Comparison of ENCODE assay signal across 1 cellular context in the genomic region with DNA sequence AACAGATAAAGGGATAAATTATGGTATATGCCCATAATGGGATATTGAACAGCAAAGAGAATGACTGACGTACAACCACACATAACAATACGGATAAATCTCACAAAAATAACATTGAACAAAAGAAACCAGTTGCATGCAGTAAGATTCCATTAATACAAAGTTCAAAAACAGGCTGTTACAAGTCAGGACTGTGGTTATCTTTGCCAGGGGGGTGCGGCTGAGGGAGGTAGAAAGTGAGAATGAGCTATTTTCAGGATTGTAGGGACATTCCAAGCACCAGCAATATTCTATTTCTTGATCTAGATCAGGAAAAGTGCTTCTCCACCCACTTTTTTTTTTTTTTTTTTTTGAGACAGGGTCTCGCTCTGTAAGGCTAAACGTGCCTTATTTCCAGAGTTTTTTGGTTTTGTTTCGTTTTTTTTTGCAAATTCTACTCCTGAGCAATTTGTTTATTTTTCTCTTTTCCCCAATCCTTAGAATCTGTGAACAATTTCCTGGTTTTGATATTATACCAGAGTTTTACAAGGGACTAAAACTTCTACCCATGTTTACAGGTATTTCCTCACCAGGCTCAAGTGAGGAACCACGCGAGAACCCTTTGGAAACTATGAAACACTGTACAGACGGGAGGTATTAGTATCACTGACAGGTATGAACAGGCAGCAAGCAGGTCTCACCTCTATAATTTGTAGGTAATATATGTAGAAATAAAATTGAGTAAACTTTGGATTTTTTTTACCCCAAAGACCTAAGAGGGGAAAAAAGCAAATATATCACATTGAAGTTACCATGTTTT.
A peak's percentile ranks its signal among the peaks of the same experiment; 100 is the strongest.
TF ChIP-seq lines count a peak whose summit lies in the region.

No MANE protein-coding gene starts in this region.

TF ChIP-seq in GM12878, 131 proteins besides CTCF, POLR2A, EP300 and RAD21:
- no peak for TF ChIP-seq CBX5 (IDR thresholded peaks at IDR 0.05; ENCODE audit: low read depth)
- no peak for TF ChIP-seq LARP7 (IDR thresholded peaks at IDR 0.05)
- TF ChIP-seq RUNX3 (IDR thresholded peaks at IDR 0.05; ENCODE audit: low read length) = peak; percentile 30; the same call in 1 of the 2 replicates
- no peak for TF ChIP-seq ZZZ3 (IDR thresholded peaks at IDR 0.05; ENCODE audit: control insufficient read depth, insufficient read length, low read depth)
- TF ChIP-seq MXI1 (IDR thresholded peaks at IDR 0.05; ENCODE audit: low read depth, low read length) = no peak
